ENCODE assay signal across 1 cellular context in the genomic region with DNA sequence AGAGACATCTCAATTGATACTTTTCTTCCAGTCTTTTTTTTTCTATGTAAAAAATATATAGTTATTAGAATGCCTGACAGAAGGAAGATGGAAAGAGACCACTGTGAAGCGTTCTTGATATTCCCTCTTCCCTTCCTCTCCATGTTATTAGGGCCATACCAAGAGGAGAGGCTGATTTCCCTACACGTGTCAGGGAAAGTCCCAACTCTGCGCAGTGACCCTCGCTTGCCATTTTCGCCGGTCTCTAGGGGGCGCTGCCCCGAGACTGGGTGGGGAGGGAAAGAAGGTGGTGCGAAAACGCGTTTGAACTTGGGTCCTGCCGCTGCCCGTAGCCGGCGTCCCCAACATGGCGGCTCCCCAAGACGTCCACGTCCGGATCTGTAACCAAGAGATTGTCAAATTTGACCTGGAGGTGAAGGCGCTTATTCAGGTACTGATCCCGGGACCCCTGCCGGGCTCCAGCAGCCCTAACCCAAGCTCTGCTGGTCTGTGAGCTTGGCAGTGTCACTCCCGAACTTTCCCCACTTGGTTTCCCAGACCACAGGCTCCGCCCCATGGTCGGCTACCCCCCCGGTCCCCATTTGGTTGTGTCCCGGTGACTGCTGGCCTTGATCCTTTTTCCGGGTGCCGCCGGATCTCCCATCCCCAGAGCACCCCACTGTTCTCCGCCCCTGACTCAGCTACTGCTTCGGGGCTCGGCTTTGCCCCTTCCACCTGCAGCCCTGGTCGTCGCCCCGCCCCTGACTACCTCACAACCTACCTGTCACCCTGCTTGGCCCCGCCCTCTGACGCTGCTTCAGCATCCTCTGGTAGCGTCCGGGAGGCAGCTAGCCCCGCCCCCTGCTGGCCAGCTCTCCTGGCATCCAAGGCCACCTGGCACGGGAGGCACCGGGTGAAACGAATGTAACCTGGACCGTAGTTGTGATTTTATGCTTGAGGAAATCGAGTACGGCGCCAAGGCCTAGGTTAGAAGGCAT.
A peak's percentile ranks its signal among the peaks of the same experiment; 100 is the strongest.
TF ChIP-seq lines count a peak whose summit lies in the region.

A gene with protein sequence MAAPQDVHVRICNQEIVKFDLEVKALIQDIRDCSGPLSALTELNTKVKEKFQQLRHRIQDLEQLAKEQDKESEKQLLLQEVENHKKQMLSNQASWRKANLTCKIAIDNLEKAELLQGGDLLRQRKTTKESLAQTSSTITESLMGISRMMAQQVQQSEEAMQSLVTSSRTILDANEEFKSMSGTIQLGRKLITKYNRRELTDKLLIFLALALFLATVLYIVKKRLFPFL (plus strand): TSS at position 332 of the 977 bp plus-strand sequence. CDS start 15 bp downstream, at position 347.

TF ChIP-seq in GM12878, 131 proteins besides CTCF, POLR2A, EP300 and RAD21 (continued from another document):
- TF ChIP-seq ZBTB33 (IDR thresholded peaks at IDR 0.05), result 0 out of 2 replicates have a peak, but pooled peaks have one; percentile 67
- peak; percentile 30; the same call in 1 of the 2 replicates for TF ChIP-seq NRF1 (conservative IDR thresholded peaks at IDR 0.05; ENCODE audit: low read depth, low read length)
- TF ChIP-seq MLLT1 (IDR thresholded peaks at IDR 0.05), result peak; percentile 82; the same call in 1 of the 2 replicates
- TF ChIP-seq DPF2 (IDR thresholded peaks at IDR 0.05), result peak; percentile 71; the same call in 1 of the 2 replicates
- peak; percentile 52 for TF ChIP-seq BACH1 (IDR thresholded peaks at IDR 0.05; ENCODE audit: borderline replicate concordance)
- TF ChIP-seq, protein P1, sequence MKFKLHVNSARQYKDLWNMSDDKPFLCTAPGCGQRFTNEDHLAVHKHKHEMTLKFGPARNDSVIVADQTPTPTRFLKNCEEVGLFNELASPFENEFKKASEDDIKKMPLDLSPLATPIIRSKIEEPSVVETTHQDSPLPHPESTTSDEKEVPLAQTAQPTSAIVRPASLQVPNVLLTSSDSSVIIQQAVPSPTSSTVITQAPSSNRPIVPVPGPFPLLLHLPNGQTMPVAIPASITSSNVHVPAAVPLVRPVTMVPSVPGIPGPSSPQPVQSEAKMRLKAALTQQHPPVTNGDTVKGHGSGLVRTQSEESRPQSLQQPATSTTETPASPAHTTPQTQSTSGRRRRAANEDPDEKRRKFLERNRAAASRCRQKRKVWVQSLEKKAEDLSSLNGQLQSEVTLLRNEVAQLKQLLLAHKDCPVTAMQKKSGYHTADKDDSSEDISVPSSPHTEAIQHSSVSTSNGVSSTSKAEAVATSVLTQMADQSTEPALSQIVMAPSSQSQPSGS (IDR thresholded peaks at IDR 0.05; ENCODE audit: low read length), result no peak
- TF ChIP-seq BMI1 (IDR thresholded peaks at IDR 0.05; ENCODE audit: borderline replicate concordance), result no peak
- peak; percentile 95 for TF ChIP-seq SMARCA5 (IDR thresholded peaks at IDR 0.05)
- TF ChIP-seq, protein P2, sequence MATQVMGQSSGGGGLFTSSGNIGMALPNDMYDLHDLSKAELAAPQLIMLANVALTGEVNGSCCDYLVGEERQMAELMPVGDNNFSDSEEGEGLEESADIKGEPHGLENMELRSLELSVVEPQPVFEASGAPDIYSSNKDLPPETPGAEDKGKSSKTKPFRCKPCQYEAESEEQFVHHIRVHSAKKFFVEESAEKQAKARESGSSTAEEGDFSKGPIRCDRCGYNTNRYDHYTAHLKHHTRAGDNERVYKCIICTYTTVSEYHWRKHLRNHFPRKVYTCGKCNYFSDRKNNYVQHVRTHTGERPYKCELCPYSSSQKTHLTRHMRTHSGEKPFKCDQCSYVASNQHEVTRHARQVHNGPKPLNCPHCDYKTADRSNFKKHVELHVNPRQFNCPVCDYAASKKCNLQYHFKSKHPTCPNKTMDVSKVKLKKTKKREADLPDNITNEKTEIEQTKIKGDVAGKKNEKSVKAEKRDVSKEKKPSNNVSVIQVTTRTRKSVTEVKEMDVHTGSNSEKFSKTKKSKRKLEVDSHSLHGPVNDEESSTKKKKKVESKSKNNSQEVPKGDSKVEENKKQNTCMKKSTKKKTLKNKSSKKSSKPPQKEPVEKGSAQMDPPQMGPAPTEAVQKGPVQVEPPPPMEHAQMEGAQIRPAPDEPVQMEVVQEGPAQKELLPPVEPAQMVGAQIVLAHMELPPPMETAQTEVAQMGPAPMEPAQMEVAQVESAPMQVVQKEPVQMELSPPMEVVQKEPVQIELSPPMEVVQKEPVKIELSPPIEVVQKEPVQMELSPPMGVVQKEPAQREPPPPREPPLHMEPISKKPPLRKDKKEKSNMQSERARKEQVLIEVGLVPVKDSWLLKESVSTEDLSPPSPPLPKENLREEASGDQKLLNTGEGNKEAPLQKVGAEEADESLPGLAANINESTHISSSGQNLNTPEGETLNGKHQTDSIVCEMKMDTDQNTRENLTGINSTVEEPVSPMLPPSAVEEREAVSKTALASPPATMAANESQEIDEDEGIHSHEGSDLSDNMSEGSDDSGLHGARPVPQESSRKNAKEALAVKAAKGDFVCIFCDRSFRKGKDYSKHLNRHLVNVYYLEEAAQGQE (IDR thresholded peaks at IDR 0.05; ENCODE audit: low read depth, low read length), result no peak
- TF ChIP-seq ASH2L (IDR thresholded peaks at IDR 0.05; ENCODE audit: borderline replicate concordance, low read depth), result peak; percentile 95; the same call in 1 of the 2 replicates
- TF ChIP-seq EZH2 (IDR thresholded peaks at IDR 0.05; ENCODE audit: borderline replicate concordance, control insufficient read depth, low read depth, low read length), result no peak
- peak; percentile 84 for TF ChIP-seq IKZF1 (conservative IDR thresholded peaks at IDR 0.05)
- TF ChIP-seq CEBPB (IDR thresholded peaks at IDR 0.05; ENCODE audit: borderline replicate concordance in 1 of 2, low read depth in 2 of 2, low read length in 2 of 2), result no peak
- TF ChIP-seq, protein P3, sequence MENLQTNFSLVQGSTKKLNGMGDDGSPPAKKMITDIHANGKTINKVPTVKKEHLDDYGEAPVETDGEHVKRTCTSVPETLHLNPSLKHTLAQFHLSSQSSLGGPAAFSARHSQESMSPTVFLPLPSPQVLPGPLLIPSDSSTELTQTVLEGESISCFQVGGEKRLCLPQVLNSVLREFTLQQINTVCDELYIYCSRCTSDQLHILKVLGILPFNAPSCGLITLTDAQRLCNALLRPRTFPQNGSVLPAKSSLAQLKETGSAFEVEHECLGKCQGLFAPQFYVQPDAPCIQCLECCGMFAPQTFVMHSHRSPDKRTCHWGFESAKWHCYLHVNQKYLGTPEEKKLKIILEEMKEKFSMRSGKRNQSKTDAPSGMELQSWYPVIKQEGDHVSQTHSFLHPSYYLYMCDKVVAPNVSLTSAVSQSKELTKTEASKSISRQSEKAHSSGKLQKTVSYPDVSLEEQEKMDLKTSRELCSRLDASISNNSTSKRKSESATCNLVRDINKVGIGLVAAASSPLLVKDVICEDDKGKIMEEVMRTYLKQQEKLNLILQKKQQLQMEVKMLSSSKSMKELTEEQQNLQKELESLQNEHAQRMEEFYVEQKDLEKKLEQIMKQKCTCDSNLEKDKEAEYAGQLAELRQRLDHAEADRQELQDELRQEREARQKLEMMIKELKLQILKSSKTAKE (IDR thresholded peaks at IDR 0.05; ENCODE audit: low read depth, poor library complexity, severe bottlenecking), result peak; percentile 81
TF ChIP-seq in GM12878: peak in this region for 75.
